Comparison of ENCODE assay signal across 11 cellular contexts in genomic region chr2:20490300-20491181, GRCh38. TPM values are rescaled to one million over a fixed set of nuclear protein-coding genes. Genes with fewer than 3 reads are reported as not detected.
A peak's percentile ranks its signal among the peaks of the same experiment; 100 is the strongest.
DNase-seq lines count a peak whose midpoint lies in the region; ATAC-seq, FAIRE-seq and TF ChIP-seq lines count a peak whose summit lies in the region.
"Had no signal": no experiment of that assay in that cellular context is flagged by ENCODE, and none has a peak within 500 bp of the region (broad histone marks: within the 10 kb centered on the region; RNA-seq: fewer than 3 reads in every experiment).

No MANE protein-coding gene starts in this region.

- no peak overlapping the region for H3K4me3 ChIP-seq in smooth muscle cell

- no peaks in the 10 kb centered on the region for H4K20me1 ChIP-seq in smooth muscle cell (ENCODE audit: low read depth)

- H3K9me3 ChIP-seq in smooth muscle cell (replicated peaks; ENCODE audit: low read depth) = no peaks in the 10 kb centered on the region

- no peaks in the 10 kb centered on the region for H3K36me3 ChIP-seq in smooth muscle cell (ENCODE audit: low read depth)

- H3K27me3 Mint-ChIP-seq in osteocyte (ENCODE audit: unreplicated experiment) = no peaks in the 10 kb centered on the region
- H3K27me3 Mint-ChIP-seq: CD4-positive, alpha-beta T cell had no signal

- H3F3A ChIP-seq in smooth muscle cell (ENCODE audit: low read depth) = peaks cover 16% of the 10 kb centered on the region

- no peak overlapping the region for H3K9ac ChIP-seq in smooth muscle cell (ENCODE audit: low read depth)

- H3K4me3 Mint-ChIP-seq in osteocyte (ENCODE audit: unreplicated experiment) = no peak overlapping the region
- H3K4me3 Mint-ChIP-seq: CD4-positive, alpha-beta T cell had no signal

- no peak overlapping the region for H3K27ac Mint-ChIP-seq in osteocyte (ENCODE audit: unreplicated experiment)
- H3K27ac Mint-ChIP-seq: CD4-positive, alpha-beta T cell had no signal

- ATAC-seq in GM18907 (IDR thresholded peaks at IDR 0.05; ENCODE audit: unreplicated experiment) = no peak
- ATAC-seq in HG03139 (IDR thresholded peaks at IDR 0.05; ENCODE audit: unreplicated experiment) = no peak
- no peak for ATAC-seq in GM18873 (IDR thresholded peaks at IDR 0.05; ENCODE audit: low FRiP score, unreplicated experiment)

- H3K79me2 ChIP-seq in smooth muscle cell (ENCODE audit: low read depth) = no peaks in the 10 kb centered on the region

- no peaks in the 10 kb centered on the region for H3K27me3 ChIP-seq in smooth muscle cell (ENCODE audit: low read depth)

- peaks cover 30% of the 10 kb centered on the region for H3K4me1 ChIP-seq in smooth muscle cell (ENCODE audit: low read depth)

- H3K9me3 Mint-ChIP-seq in osteocyte (ENCODE audit: unreplicated experiment) = no peaks in the 10 kb centered on the region
- H3K9me3 Mint-ChIP-seq: CD4-positive, alpha-beta T cell had no signal

- no peak for DNase-seq in HTR-8/SVneo (ENCODE audit: insufficient read length, low spot score)
- DNase-seq in caudate nucleus (lab: John Stamatoyannopoulos, UW) = peak in 2 of 61 donors; percentile 39 to 44
- DNase-seq in kidney glomerular epithelial cell (lab: John Stamatoyannopoulos, UW) = peak; percentile 86
- DNase-seq in smooth muscle cell (lab: John Stamatoyannopoulos, UW; ENCODE audit: unreplicated experiment) = no peak
- DNase-seq in osteocyte (ENCODE audit: extremely low spot score, unreplicated experiment) = no peak
- DNase-seq: CD4-positive, alpha-beta T cell; islet precursor cell; NCI-H1436 had no signal

- H3K4me2 ChIP-seq in smooth muscle cell = peak overlapping the region; percentile 11

- peak; percentile 68 for FAIRE-seq in HTR-8/SVneo (lab: Jason Lieb, UNC)

- WGBS in smooth muscle cell (ENCODE audit: low lambda C conversion rate) = 62% methylated on average over 14 of the region's 14 CpGs

- H3K36me3 Mint-ChIP-seq in osteocyte (ENCODE audit: unreplicated experiment) = no peaks in the 10 kb centered on the region

- H3K27ac ChIP-seq in caudate nucleus (ENCODE audit: low read depth, low read length) (peak overlapping the region; percentile 6), smooth muscle cell (ENCODE audit: low read depth) (no peak overlapping the region)

- peaks cover 33% of the 10 kb centered on the region for H3K4me1 Mint-ChIP-seq in osteocyte (ENCODE audit: unreplicated experiment)

- H2AFZ ChIP-seq in smooth muscle cell (ENCODE audit: low read depth) = no peak overlapping the region

- no peak for TF ChIP-seq CTCF in smooth muscle cell (IDR thresholded peaks at IDR 0.05; ENCODE audit: borderline replicate concordance, insufficient read depth, poor library complexity, severe bottlenecking)
- TF ChIP-seq CTCF in osteocyte (IDR thresholded peaks at IDR 0.05) = no peak

RNA-seq across cellular contexts. Expression of gene RHOB, which starts 43.7 kb away (rescaled TPM):
- total RNA-seq in smooth muscle cell (218 and 231 TPM in 2 replicates), osteocyte (141 and 160 TPM in 2 replicates)
- polyA plus RNA-seq in smooth muscle cell = 75.9 and 78.1 TPM in 2 replicates
